13 cellular contexts compared by ENCODE assay signal in the genomic region with DNA sequence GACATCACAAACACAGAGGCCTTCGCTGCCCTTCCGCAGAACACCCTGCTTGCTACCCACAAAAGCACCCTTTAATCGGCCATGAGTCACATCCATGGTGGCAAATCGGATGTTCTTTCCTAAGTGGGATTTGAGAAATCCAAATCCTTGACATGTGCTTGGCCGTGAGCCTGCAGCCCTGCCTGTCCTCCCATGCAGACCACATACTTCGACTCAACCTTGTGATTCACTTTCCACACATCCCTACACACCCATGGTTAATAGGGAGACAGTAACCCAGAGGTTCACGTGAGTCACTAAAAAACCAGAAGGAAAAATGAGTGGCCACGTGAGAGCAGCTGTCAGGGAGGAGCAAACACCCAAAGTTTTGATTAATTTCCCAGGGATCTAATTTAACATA. TPM values are rescaled to one million over a fixed set of nuclear protein-coding genes. Genes with fewer than 3 reads are reported as not detected.
A peak's percentile ranks its signal among the peaks of the same experiment; 100 is the strongest.
DNase-seq lines count a peak whose midpoint lies in the region; ATAC-seq and TF ChIP-seq lines count a peak whose summit lies in the region.
"Had no signal": no experiment of that assay in that cellular context is flagged by ENCODE, and none has a peak within 500 bp of the region (broad histone marks: within the 10 kb centered on the region; RNA-seq: fewer than 3 reads in every experiment).

No MANE protein-coding gene starts in this region.

- TF ChIP-seq CTCF in fibroblast of the aortic adventitia (IDR thresholded peaks at IDR 0.05; ENCODE audit: insufficient read depth, low read length) = no peak
- no peak for TF ChIP-seq CTCF in gastrocnemius medialis (IDR thresholded peaks at IDR 0.05 in 4 of 5, conservative IDR thresholded peaks at IDR 0.05 in 1 of 5)

- H3K4me3 ChIP-seq in GM23248 (no peak overlapping the region), fibroblast of the aortic adventitia (ENCODE audit: low read depth, low read length) (no peak overlapping the region), gastrocnemius medialis (no peak overlapping the region)
- H3K4me3 ChIP-seq: lower lobe of right lung had no signal

- H3F3A ChIP-seq in GM23248 (ENCODE audit: insufficient read depth) = peaks cover 18% of the 10 kb centered on the region

- no peaks in the 10 kb centered on the region for H3K9me3 ChIP-seq in GM23248 (ENCODE audit: low read depth)
- H3K9me3 ChIP-seq in gastrocnemius medialis = no peaks in the 10 kb centered on the region
- H3K9me3 ChIP-seq: lower lobe of right lung had no signal

- H3K4me2 ChIP-seq in GM23248 (ENCODE audit: unreplicated experiment) = peak overlapping the region; percentile 49

- H3K9ac ChIP-seq in GM23248 = peak overlapping the region; percentile 43

- DNase-seq in GM23248 (peak; percentile 95), T1000 (lab: John Stamatoyannopoulos, UW) (peak; percentile 27), fibroblast of the aortic adventitia (ENCODE audit: low read depth) (peak; percentile 91), gastrocnemius medialis (peak; percentile 74 to 76), NCI-H774 (lab: John Stamatoyannopoulos, UW) (no peak), NCI-H2029 (lab: John Stamatoyannopoulos, UW) (no peak)
- DNase-seq in stimulated activated naive CD8-positive, alpha-beta T cell treated with anti-CD3 and anti-CD28 coated beads, Interleukin-15, Interleukin-2, amounts not matched to agents 100 U/mL and 50 U/mL, for 24 hours = no peak
- DNase-seq: activated CD4-positive, CD25-positive, alpha-beta regulatory T cell treated with anti-CD3 and anti-CD28 coated beads, Interleukin-2, amount 50 U/mL, for 72 hours; DND-41; lower lobe of right lung; OCI-M1; small intestine had no signal

- H3K4me1 ChIP-seq in GM23248 (ENCODE audit: insufficient read depth) (peaks cover 24% of the 10 kb centered on the region), gastrocnemius medialis (peaks cover 37 to 57% of the 10 kb centered on the region in 2 donors)

- TF ChIP-seq POLR2A in gastrocnemius medialis (IDR thresholded peaks at IDR 0.05) = peak in 1 of 2 donors; percentile 15

- H3K36me3 ChIP-seq in GM23248 (ENCODE audit: low read depth) (no peaks in the 10 kb centered on the region), gastrocnemius medialis (no peaks in the 10 kb centered on the region)

- H3K9me2 ChIP-seq in GM23248 (ENCODE audit: insufficient read depth) = no peaks in the 10 kb centered on the region

- H3K27ac ChIP-seq in GM23248 = peak overlapping the region; percentile 75
- peak overlapping the region; percentile 38 to 92 (median 67) for H3K27ac ChIP-seq in gastrocnemius medialis
- H3K27ac ChIP-seq: lower lobe of right lung had no signal

- H4K20me1 ChIP-seq in GM23248 (ENCODE audit: insufficient read depth) = no peaks in the 10 kb centered on the region

- intact Hi-C loops in gastrocnemius medialis (cut with DNase I; ENCODE audit: low total_unique reads) = no loop called here

- H3K79me2 ChIP-seq in GM23248 (ENCODE audit: insufficient read depth) = peaks cover 48% of the 10 kb centered on the region

- WGBS in GM23248 (ENCODE audit: low coverage in 1 of 2, low lambda C conversion rate in 2 of 2, missing lambda C conversion rate in 2 of 2), 2 experiments = 6 to 12% methylated on average over 8 of the region's 8 CpGs

- in situ Hi-C loops in GM23248 (cut with MboI) (no loop called here), gastrocnemius medialis (cut with MboI; ENCODE audit: low sequenced_read_pairs in 4 of 4) (no loop called here)

- no peak overlapping the region for H2AFZ ChIP-seq in GM23248

- ATAC-seq in gastrocnemius medialis (peak; percentile 75 to 87), HG03159 (IDR thresholded peaks at IDR 0.05; ENCODE audit: unreplicated experiment) (no peak)
- no peak for ATAC-seq in stimulated activated naive CD8-positive, alpha-beta T cell treated with anti-CD3 and anti-CD28 coated beads, Interleukin-15, Interleukin-2, amounts not matched to agents 100 U/mL and 50 U/mL, for 24 hours

- H3K27me3 ChIP-seq in GM23248 (replicated peaks; ENCODE audit: insufficient read depth) (no peaks in the 10 kb centered on the region), gastrocnemius medialis (no peaks in the 10 kb centered on the region)

RNA-seq across cellular contexts. Expression of gene RAMACL, which starts 19.4 kb away (rescaled TPM):
- 0.13 and 2.1 TPM in 2 replicates for total RNA-seq in GM23248 (2014; rRNA removed; shearing (Covaris generic))
- polyA plus RNA-seq in GM23248 (2016; fragmentation: Nextera tagmentation; extraction: Ambion mirVana) = 0.31 and 0.33 TPM in 2 replicates
- total RNA-seq in fibroblast of the aortic adventitia (ENCODE audit: low replicate concordance) (2.4 and 2.5 TPM in 2 replicates), gastrocnemius medialis (1 to 10 TPM in 1 of 4 donors, under 1 TPM in 3; 0.18 to 5.6 (median 0.58) TPM)

RNA-seq across cellular contexts. Expression of gene RPS6KA2, which starts 59.9 kb away (rescaled TPM):
- total RNA-seq in GM23248 (2014; rRNA removed; shearing (Covaris generic)) = 42.0 and 45.1 TPM in 2 replicates
- 44.0 and 49.0 TPM in 2 replicates for polyA plus RNA-seq in GM23248 (2016; fragmentation: Nextera tagmentation; extraction: Ambion mirVana)
- total RNA-seq in fibroblast of the aortic adventitia (ENCODE audit: low replicate concordance) (32.5 and 89.7 TPM in 2 replicates), gastrocnemius medialis (10 to 100 TPM; 18.7 to 35.7 (median 27.4) TPM)

Comparison
In these comparisons a context has a peak if more than half of its experiments do, and no peak if none do; other contexts are left out.
1. DNase-seq: peak in GM23248 (single experiment), T1000 (single experiment), fibroblast of the aortic adventitia (single experiment) and gastrocnemius medialis (2 of 2); none in NCI-H774 (single experiment), stimulated activated naive CD8-positive, alpha-beta T cell treated with anti-CD3 and anti-CD28 coated beads, Interleukin-15, Interleukin-2, amounts not matched to agents 100 U/mL and 50 U/mL, for 24 hours (single experiment) and NCI-H2029 (single experiment).
2. ATAC-seq: peak in gastrocnemius medialis (2 of 2); none in stimulated activated naive CD8-positive, alpha-beta T cell treated with anti-CD3 and anti-CD28 coated beads, Interleukin-15, Interleukin-2, amounts not matched to agents 100 U/mL and 50 U/mL, for 24 hours (single experiment) and HG03159 (single experiment).